ENCODE assay signal across 2 cellular contexts in genomic region chr16:752008-752315, GRCh38.
TF ChIP-seq lines count a peak whose summit lies in the region.

No MANE protein-coding gene starts in this region.

TF ChIP-seq in IMR-90, 13 proteins besides CTCF, POLR2A, EP300 and RAD21:
- TF ChIP-seq MAZ (IDR thresholded peaks at IDR 0.05; ENCODE audit: borderline replicate concordance, low read depth, low read length) (no peak), MAFK (IDR thresholded peaks at IDR 0.05; ENCODE audit: low read depth, low read length) (no peak), RCOR1 (IDR thresholded peaks at IDR 0.05; ENCODE audit: insufficient replicate concordance, low read length) (no peak), BHLHE40 (IDR thresholded peaks at IDR 0.05; ENCODE audit: low read depth, low read length) (no peak), CEBPB (IDR thresholded peaks at IDR 0.05; ENCODE audit: low read depth, low read length) (no peak), FOS (IDR thresholded peaks at IDR 0.05; ENCODE audit: low read depth, low read length) (no peak), CHD1 (IDR thresholded peaks at IDR 0.05; ENCODE audit: low read depth, low read length) (no peak), NFE2L2 (IDR thresholded peaks at IDR 0.05; ENCODE audit: low read depth, low read length) (no peak), MXI1 (IDR thresholded peaks at IDR 0.05; ENCODE audit: borderline replicate concordance, low read depth, low read length) (no peak), SMC3 (IDR thresholded peaks at IDR 0.05; ENCODE audit: low read depth, low read length) (no peak)
- TF ChIP-seq, protein P1, sequence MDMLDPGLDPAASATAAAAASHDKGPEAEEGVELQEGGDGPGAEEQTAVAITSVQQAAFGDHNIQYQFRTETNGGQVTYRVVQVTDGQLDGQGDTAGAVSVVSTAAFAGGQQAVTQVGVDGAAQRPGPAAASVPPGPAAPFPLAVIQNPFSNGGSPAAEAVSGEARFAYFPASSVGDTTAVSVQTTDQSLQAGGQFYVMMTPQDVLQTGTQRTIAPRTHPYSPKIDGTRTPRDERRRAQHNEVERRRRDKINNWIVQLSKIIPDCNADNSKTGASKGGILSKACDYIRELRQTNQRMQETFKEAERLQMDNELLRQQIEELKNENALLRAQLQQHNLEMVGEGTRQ (IDR thresholded peaks at IDR 0.05; ENCODE audit: low read depth, low read length): no peak
- TF ChIP-seq, protein P2, sequence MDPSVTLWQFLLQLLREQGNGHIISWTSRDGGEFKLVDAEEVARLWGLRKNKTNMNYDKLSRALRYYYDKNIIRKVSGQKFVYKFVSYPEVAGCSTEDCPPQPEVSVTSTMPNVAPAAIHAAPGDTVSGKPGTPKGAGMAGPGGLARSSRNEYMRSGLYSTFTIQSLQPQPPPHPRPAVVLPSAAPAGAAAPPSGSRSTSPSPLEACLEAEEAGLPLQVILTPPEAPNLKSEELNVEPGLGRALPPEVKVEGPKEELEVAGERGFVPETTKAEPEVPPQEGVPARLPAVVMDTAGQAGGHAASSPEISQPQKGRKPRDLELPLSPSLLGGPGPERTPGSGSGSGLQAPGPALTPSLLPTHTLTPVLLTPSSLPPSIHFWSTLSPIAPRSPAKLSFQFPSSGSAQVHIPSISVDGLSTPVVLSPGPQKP (IDR thresholded peaks at IDR 0.05; ENCODE audit: borderline replicate concordance, low read depth, low read length): no peak
TF ChIP-seq in IMR-90: peak in this region for 0.

TF ChIP-seq in K562, 482 proteins besides CTCF, POLR2A, EP300 and RAD21:
- TF ChIP-seq KDM5B (IDR thresholded peaks at IDR 0.05; ENCODE audit: insufficient replicate concordance, low read depth, low read length) (no peak), TFAP4 (CRISPR knock-in tag; IDR thresholded peaks at IDR 0.05; ENCODE audit: borderline replicate concordance) (no peak), ZNF277 (CRISPR knock-in tag; IDR thresholded peaks at IDR 0.05; ENCODE audit: borderline replicate concordance) (no peak), MYNN (IDR thresholded peaks at IDR 0.05) (no peak), MYNN (CRISPR knock-in tag; IDR thresholded peaks at IDR 0.05) (no peak), CREB3L1 (IDR thresholded peaks at IDR 0.05; ENCODE audit: borderline replicate concordance, low read depth) (no peak), BRF2 (IDR thresholded peaks at IDR 0.05; ENCODE audit: borderline replicate concordance, insufficient read depth, insufficient read length) (no peak), ZFP1 (CRISPR knock-in tag; IDR thresholded peaks at IDR 0.05) (no peak), FIP1L1 (IDR thresholded peaks at IDR 0.05; ENCODE audit: low read depth, low read length, poor library complexity, severe bottlenecking) (no peak), RBM22 (IDR thresholded peaks at IDR 0.05; ENCODE audit: low read depth, low read length, poor library complexity, severe bottlenecking) (no peak), TRIM28 (IDR thresholded peaks at IDR 0.05) (no peak)
- TF ChIP-seq, protein P1 (CRISPR knock-in tag; IDR thresholded peaks at IDR 0.05): no peak
